ENCODE assay signal across 8 cellular contexts in the genomic region with DNA sequence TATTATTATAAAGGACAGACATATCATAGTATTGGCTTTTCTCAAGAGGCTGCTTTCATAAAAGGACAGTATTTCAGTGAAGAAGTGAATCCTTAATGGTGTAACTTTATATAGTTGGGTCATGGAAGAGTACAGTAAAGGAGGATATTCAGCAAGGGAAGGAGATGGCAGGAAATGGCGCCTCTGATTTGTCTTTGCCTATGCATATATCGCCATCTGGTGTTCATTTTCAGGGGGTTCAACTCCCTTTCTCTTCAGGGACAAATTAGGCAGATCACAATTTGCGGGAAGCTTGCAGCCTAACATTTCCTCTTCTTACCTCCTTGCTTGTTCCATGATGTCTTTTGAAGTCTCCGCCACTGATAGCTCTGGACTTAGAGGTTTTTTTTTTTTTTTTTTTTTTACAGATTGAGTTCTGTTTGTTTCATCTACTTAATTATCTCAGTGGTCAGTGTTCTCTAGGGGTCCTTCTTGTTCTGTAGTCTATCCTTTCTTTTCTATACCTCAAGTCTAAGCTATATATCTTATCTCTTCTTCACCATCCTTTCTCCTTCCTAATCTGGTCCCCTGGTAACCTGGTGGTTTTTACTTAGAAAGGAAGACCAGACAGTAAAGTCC. TPM values are rescaled to one million over a fixed set of nuclear protein-coding genes. Genes with fewer than 3 reads are reported as not detected.
DNase-seq lines count a peak whose midpoint lies in the region; ATAC-seq and TF ChIP-seq lines count a peak whose summit lies in the region.

No MANE protein-coding gene starts in this region.

- 4 to 7% methylated on average over 4 of the region's 4 CpGs for WGBS in body of pancreas, 2 donors

- no peaks in the 10 kb centered on the region for H3K9me3 ChIP-seq in body of pancreas

- H3K27ac ChIP-seq in C4-2B (no peak overlapping the region), body of pancreas (no peak overlapping the region)

- TF ChIP-seq CTCF in C4-2B (conservative IDR thresholded peaks at IDR 0.05) (peak; percentile 90), body of pancreas (IDR thresholded peaks at IDR 0.05) (peak; percentile 51 to 97 (median 93))

- in situ Hi-C loops in SK-MEL-5 (cut with HindIII; ENCODE audit: low pct_unique_long_range_greater_than_20kb, low sequenced_read_pairs), result loop anchor here (25.0 kb wide), 1 partner anchor 210 kb away; the partner anchor contains the start of gene STIM1

- H3K27me3 ChIP-seq in body of pancreas, result no peaks in the 10 kb centered on the region

- intact Hi-C loops in body of pancreas (cut with DNase I), result loop anchor here (5.0 kb wide), 1 partner anchor 225 kb away; no protein-coding TSS in a partner anchor

- ATAC-seq in body of pancreas (peak; percentile 93), GM18909 (IDR thresholded peaks at IDR 0.05; ENCODE audit: poor library complexity, unreplicated experiment) (no peak)

- no peaks in the 10 kb centered on the region for H3K4me1 ChIP-seq in body of pancreas

- H3K4me3 ChIP-seq in body of pancreas (no peak overlapping the region), skeletal muscle cell (ENCODE audit: low read depth, low read length) (no peak overlapping the region)

- no peak for TF ChIP-seq POLR2A in body of pancreas (IDR thresholded peaks at IDR 0.05)

- peak; percentile 43 for DNase-seq in GM19240 (ENCODE audit: insufficient read length, low spot score)
- peak; percentile 86 for DNase-seq in NCI-H1092 treated with DMSO at 0.1 percent for 48 hours (lab: John Stamatoyannopoulos, UW)
- peak; percentile 81 for DNase-seq in SK-MEL-5 (ENCODE audit: low read depth, low spot score)
- peak; percentile 60 to 84 (median 72) for DNase-seq in body of pancreas
- DNase-seq in hypothalamus (lab: John Stamatoyannopoulos, UW), result peak in 29 of 51 donors; percentile 2 to 85 (median 27)
- DNase-seq in skeletal muscle cell (ENCODE audit: low read depth), result peak; percentile 28

- H3K36me3 ChIP-seq in body of pancreas (replicated peaks in 1 of 2; ENCODE audit: insufficient read depth in 1 of 2, low read depth in 2 of 2), result peaks cover 0 to 2% of the 10 kb centered on the region in 2 donors

RNA-seq across cellular contexts. Expression of gene RRM1, which starts 21.8 kb away (rescaled TPM):
- total RNA-seq in SK-MEL-5 (2014; rRNA removed; shearing (Covaris generic)), result 66.0 and 71.0 TPM in 2 replicates
- polyA plus RNA-seq in SK-MEL-5 (2015; cell fraction: cytosol; rRNA removed), result 53.6 and 65.7 TPM in 2 replicates
- 27.9 and 29.6 TPM in 2 replicates for polyA plus RNA-seq in SK-MEL-5 (2015; cell fraction: nucleus; rRNA removed)
- total RNA-seq in body of pancreas, result 10 to 100 TPM in 1 of 2 donors, 1 to 10 TPM in 1; 7.3 to 12.2 TPM

Comparison
In these comparisons a context has a peak if more than half of its experiments do, and no peak if none do; other contexts are left out.
1. DNase-seq: peak in every context shown above with its lines; median percentile 86 in NCI-H1092 treated with DMSO at 0.1 percent for 48 hours; 81 in SK-MEL-5; 72 in body of pancreas; 43 in GM19240; 28 in skeletal muscle cell; 27 in hypothalamus.